ENCODE assay signal across 2 cellular contexts in the genomic region with DNA sequence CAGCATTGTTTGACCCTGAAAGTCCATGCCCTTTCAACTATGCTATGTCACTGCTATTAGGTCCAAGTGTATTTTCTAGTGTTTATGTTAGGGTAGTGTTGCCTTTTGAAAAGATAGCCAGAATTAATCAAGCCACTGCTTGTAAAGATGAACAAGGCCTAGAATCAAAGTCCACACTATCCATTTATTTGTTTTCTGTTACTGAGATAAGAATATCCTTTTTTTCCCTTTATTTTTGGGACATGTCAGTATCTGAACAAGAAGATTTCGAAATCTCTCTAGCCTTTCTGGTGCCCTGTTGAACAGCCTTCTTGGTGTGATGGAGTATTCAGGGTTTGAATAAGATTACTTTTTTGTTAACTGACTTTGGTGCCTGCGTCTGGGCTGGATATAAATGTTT.
TF ChIP-seq lines count a peak whose summit lies in the region.

No MANE protein-coding gene starts in this region.

TF ChIP-seq in GM23338, 12 proteins besides CTCF, POLR2A, EP300 and RAD21 (continued from another document):
- TF ChIP-seq EZH2phosphoT487 (IDR thresholded peaks at IDR 0.05; ENCODE audit: unreplicated experiment) (no peak), JUNB (IDR thresholded peaks at IDR 0.05; ENCODE audit: unreplicated experiment) (no peak), STAT1 (IDR thresholded peaks at IDR 0.05; ENCODE audit: unreplicated experiment) (no peak), ZNF331 (CRISPR knock-in tag; IDR thresholded peaks at IDR 0.05; ENCODE audit: low read depth) (no peak), CREB1 (CRISPR knock-in tag; IDR thresholded peaks at IDR 0.05; ENCODE audit: low read depth) (no peak), POLR2AphosphoS5 (IDR thresholded peaks at IDR 0.05; ENCODE audit: low read depth) (no peak), NANOG (IDR thresholded peaks at IDR 0.05; ENCODE audit: borderline replicate concordance) (no peak)
- TF ChIP-seq, protein P1, sequence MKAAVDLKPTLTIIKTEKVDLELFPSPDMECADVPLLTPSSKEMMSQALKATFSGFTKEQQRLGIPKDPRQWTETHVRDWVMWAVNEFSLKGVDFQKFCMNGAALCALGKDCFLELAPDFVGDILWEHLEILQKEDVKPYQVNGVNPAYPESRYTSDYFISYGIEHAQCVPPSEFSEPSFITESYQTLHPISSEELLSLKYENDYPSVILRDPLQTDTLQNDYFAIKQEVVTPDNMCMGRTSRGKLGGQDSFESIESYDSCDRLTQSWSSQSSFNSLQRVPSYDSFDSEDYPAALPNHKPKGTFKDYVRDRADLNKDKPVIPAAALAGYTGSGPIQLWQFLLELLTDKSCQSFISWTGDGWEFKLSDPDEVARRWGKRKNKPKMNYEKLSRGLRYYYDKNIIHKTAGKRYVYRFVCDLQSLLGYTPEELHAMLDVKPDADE (IDR thresholded peaks at IDR 0.05): no peak
- TF ChIP-seq, protein P2, sequence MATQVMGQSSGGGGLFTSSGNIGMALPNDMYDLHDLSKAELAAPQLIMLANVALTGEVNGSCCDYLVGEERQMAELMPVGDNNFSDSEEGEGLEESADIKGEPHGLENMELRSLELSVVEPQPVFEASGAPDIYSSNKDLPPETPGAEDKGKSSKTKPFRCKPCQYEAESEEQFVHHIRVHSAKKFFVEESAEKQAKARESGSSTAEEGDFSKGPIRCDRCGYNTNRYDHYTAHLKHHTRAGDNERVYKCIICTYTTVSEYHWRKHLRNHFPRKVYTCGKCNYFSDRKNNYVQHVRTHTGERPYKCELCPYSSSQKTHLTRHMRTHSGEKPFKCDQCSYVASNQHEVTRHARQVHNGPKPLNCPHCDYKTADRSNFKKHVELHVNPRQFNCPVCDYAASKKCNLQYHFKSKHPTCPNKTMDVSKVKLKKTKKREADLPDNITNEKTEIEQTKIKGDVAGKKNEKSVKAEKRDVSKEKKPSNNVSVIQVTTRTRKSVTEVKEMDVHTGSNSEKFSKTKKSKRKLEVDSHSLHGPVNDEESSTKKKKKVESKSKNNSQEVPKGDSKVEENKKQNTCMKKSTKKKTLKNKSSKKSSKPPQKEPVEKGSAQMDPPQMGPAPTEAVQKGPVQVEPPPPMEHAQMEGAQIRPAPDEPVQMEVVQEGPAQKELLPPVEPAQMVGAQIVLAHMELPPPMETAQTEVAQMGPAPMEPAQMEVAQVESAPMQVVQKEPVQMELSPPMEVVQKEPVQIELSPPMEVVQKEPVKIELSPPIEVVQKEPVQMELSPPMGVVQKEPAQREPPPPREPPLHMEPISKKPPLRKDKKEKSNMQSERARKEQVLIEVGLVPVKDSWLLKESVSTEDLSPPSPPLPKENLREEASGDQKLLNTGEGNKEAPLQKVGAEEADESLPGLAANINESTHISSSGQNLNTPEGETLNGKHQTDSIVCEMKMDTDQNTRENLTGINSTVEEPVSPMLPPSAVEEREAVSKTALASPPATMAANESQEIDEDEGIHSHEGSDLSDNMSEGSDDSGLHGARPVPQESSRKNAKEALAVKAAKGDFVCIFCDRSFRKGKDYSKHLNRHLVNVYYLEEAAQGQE (IDR thresholded peaks at IDR 0.05; ENCODE audit: unreplicated experiment): no peak
- TF ChIP-seq, protein P3, sequence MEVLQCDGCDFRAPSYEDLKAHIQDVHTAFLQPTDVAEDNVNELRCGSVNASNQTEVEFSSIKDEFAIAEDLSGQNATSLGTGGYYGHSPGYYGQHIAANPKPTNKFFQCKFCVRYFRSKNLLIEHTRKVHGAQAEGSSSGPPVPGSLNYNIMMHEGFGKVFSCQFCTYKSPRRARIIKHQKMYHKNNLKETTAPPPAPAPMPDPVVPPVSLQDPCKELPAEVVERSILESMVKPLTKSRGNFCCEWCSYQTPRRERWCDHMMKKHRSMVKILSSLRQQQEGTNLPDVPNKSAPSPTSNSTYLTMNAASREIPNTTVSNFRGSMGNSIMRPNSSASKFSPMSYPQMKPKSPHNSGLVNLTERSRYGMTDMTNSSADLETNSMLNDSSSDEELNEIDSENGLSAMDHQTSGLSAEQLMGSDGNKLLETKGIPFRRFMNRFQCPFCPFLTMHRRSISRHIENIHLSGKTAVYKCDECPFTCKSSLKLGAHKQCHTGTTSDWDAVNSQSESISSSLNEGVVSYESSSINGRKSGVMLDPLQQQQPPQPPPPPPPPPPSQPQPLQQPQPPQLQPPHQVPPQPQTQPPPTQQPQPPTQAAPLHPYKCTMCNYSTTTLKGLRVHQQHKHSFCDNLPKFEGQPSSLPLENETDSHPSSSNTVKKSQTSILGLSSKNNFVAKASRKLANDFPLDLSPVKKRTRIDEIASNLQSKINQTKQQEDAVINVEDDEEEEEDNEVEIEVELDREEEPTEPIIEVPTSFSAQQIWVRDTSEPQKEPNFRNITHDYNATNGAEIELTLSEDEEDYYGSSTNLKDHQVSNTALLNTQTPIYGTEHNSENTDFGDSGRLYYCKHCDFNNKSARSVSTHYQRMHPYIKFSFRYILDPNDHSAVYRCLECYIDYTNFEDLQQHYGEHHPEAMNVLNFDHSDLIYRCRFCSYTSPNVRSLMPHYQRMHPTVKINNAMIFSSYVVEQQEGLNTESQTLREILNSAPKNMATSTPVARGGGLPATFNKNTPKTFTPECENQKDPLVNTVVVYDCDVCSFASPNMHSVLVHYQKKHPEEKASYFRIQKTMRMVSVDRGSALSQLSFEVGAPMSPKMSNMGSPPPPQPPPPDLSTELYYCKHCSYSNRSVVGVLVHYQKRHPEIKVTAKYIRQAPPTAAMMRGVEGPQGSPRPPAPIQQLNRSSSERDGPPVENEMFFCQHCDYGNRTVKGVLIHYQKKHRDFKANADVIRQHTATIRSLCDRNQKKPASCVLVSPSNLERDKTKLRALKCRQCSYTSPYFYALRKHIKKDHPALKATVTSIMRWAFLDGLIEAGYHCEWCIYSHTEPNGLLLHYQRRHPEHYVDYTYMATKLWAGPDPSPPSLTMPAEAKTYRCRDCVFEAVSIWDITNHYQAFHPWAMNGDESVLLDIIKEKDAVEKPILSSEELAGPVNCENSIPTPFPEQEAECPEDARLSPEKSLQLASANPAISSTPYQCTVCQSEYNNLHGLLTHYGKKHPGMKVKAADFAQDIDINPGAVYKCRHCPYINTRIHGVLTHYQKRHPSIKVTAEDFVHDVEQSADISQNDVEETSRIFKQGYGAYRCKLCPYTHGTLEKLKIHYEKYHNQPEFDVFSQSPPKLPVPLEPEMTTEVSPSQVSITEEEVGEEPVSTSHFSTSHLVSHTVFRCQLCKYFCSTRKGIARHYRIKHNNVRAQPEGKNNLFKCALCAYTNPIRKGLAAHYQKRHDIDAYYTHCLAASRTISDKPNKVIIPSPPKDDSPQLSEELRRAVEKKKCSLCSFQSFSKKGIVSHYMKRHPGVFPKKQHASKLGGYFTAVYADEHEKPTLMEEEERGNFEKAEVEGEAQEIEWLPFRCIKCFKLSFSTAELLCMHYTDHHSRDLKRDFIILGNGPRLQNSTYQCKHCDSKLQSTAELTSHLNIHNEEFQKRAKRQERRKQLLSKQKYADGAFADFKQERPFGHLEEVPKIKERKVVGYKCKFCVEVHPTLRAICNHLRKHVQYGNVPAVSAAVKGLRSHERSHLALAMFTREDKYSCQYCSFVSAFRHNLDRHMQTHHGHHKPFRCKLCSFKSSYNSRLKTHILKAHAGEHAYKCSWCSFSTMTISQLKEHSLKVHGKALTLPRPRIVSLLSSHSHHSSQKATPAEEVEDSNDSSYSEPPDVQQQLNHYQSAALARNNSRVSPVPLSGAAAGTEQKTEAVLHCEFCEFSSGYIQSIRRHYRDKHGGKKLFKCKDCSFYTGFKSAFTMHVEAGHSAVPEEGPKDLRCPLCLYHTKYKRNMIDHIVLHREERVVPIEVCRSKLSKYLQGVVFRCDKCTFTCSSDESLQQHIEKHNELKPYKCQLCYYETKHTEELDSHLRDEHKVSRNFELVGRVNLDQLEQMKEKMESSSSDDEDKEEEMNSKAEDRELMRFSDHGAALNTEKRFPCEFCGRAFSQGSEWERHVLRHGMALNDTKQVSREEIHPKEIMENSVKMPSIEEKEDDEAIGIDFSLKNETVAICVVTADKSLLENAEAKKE (CRISPR knock-in tag; IDR thresholded peaks at IDR 0.05): no peak
TF ChIP-seq in GM23338: peak in this region for 0.

TF ChIP-seq in liver, 16 proteins besides CTCF, POLR2A, EP300 and RAD21:
- TF ChIP-seq, protein P4, sequence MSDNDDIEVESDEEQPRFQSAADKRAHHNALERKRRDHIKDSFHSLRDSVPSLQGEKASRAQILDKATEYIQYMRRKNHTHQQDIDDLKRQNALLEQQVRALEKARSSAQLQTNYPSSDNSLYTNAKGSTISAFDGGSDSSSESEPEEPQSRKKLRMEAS (IDR thresholded peaks at IDR 0.05): peak; percentile 59
- peak; percentile 47 for TF ChIP-seq FOXA1 (IDR thresholded peaks at IDR 0.05)
- TF ChIP-seq, protein P5, sequence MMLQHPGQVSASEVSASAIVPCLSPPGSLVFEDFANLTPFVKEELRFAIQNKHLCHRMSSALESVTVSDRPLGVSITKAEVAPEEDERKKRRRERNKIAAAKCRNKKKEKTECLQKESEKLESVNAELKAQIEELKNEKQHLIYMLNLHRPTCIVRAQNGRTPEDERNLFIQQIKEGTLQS (IDR thresholded peaks at IDR 0.05): peak; percentile 12
- peak; percentile 98 to 99 for TF ChIP-seq HNF4A (conservative IDR thresholded peaks at IDR 0.05)
- TF ChIP-seq SP1 (IDR thresholded peaks at IDR 0.05): peak; percentile 91
- peak; percentile 55 for TF ChIP-seq NR2F2 (IDR thresholded peaks at IDR 0.05)
- TF ChIP-seq YY1 (IDR thresholded peaks at IDR 0.05): peak; percentile 86
- TF ChIP-seq TAF1 (conservative IDR thresholded peaks at IDR 0.05): no peak
- TF ChIP-seq GABPA (IDR thresholded peaks at IDR 0.05 in 1 of 2, conservative IDR thresholded peaks at IDR 0.05 in 1 of 2): peak in 1 of 2 donors; percentile 69
- TF ChIP-seq JUND (IDR thresholded peaks at IDR 0.05): peak; percentile 84 to 91
- peak; percentile 96 for TF ChIP-seq HNF4G (IDR thresholded peaks at IDR 0.05)
- peak in 1 of 2 donors; percentile 31 for TF ChIP-seq EGR1 (IDR thresholded peaks at IDR 0.05; ENCODE audit: low read depth in 2 of 2)
- TF ChIP-seq FOXA2 (IDR thresholded peaks at IDR 0.05): peak; percentile 62
- peak; percentile 92 to 95 for TF ChIP-seq RXRA (IDR thresholded peaks at IDR 0.05)
- TF ChIP-seq, protein P6, sequence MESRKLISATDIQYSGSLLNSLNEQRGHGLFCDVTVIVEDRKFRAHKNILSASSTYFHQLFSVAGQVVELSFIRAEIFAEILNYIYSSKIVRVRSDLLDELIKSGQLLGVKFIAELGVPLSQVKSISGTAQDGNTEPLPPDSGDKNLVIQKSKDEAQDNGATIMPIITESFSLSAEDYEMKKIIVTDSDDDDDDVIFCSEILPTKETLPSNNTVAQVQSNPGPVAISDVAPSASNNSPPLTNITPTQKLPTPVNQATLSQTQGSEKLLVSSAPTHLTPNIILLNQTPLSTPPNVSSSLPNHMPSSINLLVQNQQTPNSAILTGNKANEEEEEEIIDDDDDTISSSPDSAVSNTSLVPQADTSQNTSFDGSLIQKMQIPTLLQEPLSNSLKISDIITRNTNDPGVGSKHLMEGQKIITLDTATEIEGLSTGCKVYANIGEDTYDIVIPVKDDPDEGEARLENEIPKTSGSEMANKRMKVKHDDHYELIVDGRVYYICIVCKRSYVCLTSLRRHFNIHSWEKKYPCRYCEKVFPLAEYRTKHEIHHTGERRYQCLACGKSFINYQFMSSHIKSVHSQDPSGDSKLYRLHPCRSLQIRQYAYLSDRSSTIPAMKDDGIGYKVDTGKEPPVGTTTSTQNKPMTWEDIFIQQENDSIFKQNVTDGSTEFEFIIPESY (IDR thresholded peaks at IDR 0.05): peak; percentile 79
- TF ChIP-seq, protein P2 (IDR thresholded peaks at IDR 0.05): peak; percentile 59
